1 cellular context compared by ENCODE assay signal in the genomic region with DNA sequence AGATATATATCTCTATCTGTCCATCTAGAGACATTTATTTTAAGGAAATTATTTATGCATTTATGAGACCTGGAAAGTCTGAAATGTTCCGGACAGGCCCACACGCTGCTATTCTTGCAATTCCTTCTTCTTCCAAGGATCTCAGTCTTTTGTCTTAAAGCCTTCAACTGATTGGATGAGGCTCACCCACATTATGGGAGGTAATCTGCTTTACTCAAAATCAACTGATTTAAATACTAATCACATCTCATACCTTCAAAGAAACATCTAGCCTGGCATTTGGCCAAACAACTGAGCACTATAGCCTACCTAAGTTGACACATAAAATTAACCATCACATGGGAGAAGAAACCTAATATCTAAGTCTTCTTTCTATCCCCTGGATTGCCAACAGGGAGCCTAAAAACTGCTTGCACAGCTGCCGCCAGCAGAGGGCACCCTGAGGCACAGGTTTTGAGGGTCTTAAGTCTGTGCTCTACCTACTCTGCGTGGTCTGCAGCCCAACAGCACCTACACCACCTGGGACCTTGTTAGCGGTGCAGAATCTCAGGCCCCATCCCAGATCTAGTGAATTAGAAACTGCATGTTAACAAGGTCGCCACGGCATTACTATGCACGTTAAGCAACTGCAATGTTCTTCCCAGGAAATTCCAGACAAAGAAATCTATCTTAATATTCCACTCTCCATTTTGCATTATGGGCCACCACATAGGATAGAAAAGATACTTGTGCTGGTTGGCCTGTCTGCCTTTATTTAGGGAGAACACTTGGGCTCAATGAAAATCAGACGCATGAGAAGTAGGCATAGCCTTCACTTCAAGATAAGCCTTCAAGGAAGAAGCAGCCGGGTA.
A peak's percentile ranks its signal among the peaks of the same experiment; 100 is the strongest.
TF ChIP-seq lines count a peak whose summit lies in the region.

No MANE protein-coding gene starts in this region.

TF ChIP-seq in HepG2, 621 proteins besides CTCF, POLR2A, EP300 and RAD21 (continued from another document and continues in another):
- no peak for TF ChIP-seq ZFP36L2 (CRISPR knock-in tag; IDR thresholded peaks at IDR 0.05)
- TF ChIP-seq GABPB1 (CRISPR knock-in tag; IDR thresholded peaks at IDR 0.05) = no peak; the same call in 1 of the 2 replicates
- no peak for TF ChIP-seq CHD4 (IDR thresholded peaks at IDR 0.05; ENCODE audit: borderline replicate concordance, low read length)
- TF ChIP-seq, protein P1, sequence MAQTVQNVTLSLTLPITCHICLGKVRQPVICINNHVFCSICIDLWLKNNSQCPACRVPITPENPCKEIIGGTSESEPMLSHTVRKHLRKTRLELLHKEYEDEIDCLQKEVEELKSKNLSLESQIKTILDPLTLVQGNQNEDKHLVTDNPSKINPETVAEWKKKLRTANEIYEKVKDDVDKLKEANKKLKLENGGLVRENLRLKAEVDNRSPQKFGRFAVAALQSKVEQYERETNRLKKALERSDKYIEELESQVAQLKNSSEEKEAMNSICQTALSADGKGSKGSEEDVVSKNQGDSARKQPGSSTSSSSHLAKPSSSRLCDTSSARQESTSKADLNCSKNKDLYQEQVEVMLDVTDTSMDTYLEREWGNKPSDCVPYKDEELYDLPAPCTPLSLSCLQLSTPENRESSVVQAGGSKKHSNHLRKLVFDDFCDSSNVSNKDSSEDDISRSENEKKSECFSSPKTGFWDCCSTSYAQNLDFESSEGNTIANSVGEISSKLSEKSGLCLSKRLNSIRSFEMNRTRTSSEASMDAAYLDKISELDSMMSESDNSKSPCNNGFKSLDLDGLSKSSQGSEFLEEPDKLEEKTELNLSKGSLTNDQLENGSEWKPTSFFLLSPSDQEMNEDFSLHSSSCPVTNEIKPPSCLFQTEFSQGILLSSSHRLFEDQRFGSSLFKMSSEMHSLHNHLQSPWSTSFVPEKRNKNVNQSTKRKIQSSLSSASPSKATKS (CRISPR knock-in tag; IDR thresholded peaks at IDR 0.05) = no peak
- TF ChIP-seq, protein P2, sequence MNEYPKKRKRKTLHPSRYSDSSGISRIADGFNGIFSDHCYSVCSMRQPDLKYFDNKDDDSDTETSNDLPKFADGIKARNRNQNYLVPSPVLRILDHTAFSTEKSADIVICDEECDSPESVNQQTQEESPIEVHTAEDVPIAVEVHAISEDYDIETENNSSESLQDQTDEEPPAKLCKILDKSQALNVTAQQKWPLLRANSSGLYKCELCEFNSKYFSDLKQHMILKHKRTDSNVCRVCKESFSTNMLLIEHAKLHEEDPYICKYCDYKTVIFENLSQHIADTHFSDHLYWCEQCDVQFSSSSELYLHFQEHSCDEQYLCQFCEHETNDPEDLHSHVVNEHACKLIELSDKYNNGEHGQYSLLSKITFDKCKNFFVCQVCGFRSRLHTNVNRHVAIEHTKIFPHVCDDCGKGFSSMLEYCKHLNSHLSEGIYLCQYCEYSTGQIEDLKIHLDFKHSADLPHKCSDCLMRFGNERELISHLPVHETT (CRISPR knock-in tag; conservative IDR thresholded peaks at IDR 0.05) = no peak
- TF ChIP-seq SYNCRIP (IDR thresholded peaks at IDR 0.05; ENCODE audit: insufficient read depth, low read depth, low read length) = no peak
- TF ChIP-seq ISL2 (CRISPR knock-in tag; IDR thresholded peaks at IDR 0.05) = peak; percentile 30; the same call in 1 of the 2 replicates
- no peak for TF ChIP-seq GLI4 (CRISPR knock-in tag; IDR thresholded peaks at IDR 0.05; ENCODE audit: borderline replicate concordance)
- TF ChIP-seq MEIS1 (CRISPR knock-in tag; IDR thresholded peaks at IDR 0.05; ENCODE audit: borderline replicate concordance) = peak; percentile 75; the same call in 1 of the 2 replicates
- TF ChIP-seq, protein P3, sequence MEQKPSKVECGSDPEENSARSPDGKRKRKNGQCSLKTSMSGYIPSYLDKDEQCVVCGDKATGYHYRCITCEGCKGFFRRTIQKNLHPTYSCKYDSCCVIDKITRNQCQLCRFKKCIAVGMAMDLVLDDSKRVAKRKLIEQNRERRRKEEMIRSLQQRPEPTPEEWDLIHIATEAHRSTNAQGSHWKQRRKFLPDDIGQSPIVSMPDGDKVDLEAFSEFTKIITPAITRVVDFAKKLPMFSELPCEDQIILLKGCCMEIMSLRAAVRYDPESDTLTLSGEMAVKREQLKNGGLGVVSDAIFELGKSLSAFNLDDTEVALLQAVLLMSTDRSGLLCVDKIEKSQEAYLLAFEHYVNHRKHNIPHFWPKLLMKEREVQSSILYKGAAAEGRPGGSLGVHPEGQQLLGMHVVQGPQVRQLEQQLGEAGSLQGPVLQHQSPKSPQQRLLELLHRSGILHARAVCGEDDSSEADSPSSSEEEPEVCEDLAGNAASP (CRISPR knock-in tag; IDR thresholded peaks at IDR 0.05; ENCODE audit: borderline replicate concordance) = 0 out of 2 replicates have a peak, but pooled peaks have one; percentile 39
- TF ChIP-seq BRD4 (CRISPR knock-in tag; IDR thresholded peaks at IDR 0.05) = no peak
- TF ChIP-seq PRPF4 (IDR thresholded peaks at IDR 0.05; ENCODE audit: low read depth, low read length, poor library complexity, severe bottlenecking) = no peak
- TF ChIP-seq, protein P4, sequence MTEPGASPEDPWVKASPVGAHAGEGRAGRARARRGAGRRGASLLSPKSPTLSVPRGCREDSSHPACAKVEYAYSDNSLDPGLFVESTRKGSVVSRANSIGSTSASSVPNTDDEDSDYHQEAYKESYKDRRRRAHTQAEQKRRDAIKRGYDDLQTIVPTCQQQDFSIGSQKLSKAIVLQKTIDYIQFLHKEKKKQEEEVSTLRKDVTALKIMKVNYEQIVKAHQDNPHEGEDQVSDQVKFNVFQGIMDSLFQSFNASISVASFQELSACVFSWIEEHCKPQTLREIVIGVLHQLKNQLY (CRISPR knock-in tag; IDR thresholded peaks at IDR 0.05) = no peak
- no peak for TF ChIP-seq ZNF781 (CRISPR knock-in tag; IDR thresholded peaks at IDR 0.05; ENCODE audit: borderline replicate concordance, not compliant biosample characterization)
- no peak for TF ChIP-seq NPAS2 (CRISPR knock-in tag; IDR thresholded peaks at IDR 0.05; ENCODE audit: borderline replicate concordance)
- no peak for TF ChIP-seq CCAR2 (optimal IDR thresholded peaks at IDR 0.05; ENCODE audit: low read depth, low read length)
- TF ChIP-seq MAFF (IDR thresholded peaks at IDR 0.05; ENCODE audit: low read depth, low read length) = no peak
- TF ChIP-seq, protein P5, sequence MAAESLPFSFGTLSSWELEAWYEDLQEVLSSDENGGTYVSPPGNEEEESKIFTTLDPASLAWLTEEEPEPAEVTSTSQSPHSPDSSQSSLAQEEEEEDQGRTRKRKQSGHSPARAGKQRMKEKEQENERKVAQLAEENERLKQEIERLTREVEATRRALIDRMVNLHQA (CRISPR knock-in tag; IDR thresholded peaks at IDR 0.05) = no peak
- TF ChIP-seq KLF11 (CRISPR knock-in tag; IDR thresholded peaks at IDR 0.05) = no peak
- TF ChIP-seq ZMYM4 (CRISPR knock-in tag; IDR thresholded peaks at IDR 0.05) = 0 out of 2 replicates have a peak, but pooled peaks have one; percentile 34
- TF ChIP-seq HNF4A (CRISPR knock-in tag; IDR thresholded peaks at IDR 0.05) = 0 out of 2 replicates have a peak, but pooled peaks have one; percentile 13
- TF ChIP-seq ZNF235 (CRISPR knock-in tag; IDR thresholded peaks at IDR 0.05; ENCODE audit: borderline replicate concordance) = no peak
- TF ChIP-seq SMAD9 (CRISPR knock-in tag; IDR thresholded peaks at IDR 0.05) = no peak
- TF ChIP-seq ZSCAN22 (CRISPR knock-in tag; IDR thresholded peaks at IDR 0.05) = no peak
- TF ChIP-seq MED8 (CRISPR knock-in tag; IDR thresholded peaks at IDR 0.05; ENCODE audit: insufficient replicate concordance) = no peak
- TF ChIP-seq ZFYVE20 (CRISPR knock-in tag; IDR thresholded peaks at IDR 0.05; ENCODE audit: borderline replicate concordance, low read depth) = no peak
- 0 out of 2 replicates have a peak, but pooled peaks have one; percentile 6 for TF ChIP-seq BHLHE40 (IDR thresholded peaks at IDR 0.05; ENCODE audit: low read length)
- TF ChIP-seq, protein P6, sequence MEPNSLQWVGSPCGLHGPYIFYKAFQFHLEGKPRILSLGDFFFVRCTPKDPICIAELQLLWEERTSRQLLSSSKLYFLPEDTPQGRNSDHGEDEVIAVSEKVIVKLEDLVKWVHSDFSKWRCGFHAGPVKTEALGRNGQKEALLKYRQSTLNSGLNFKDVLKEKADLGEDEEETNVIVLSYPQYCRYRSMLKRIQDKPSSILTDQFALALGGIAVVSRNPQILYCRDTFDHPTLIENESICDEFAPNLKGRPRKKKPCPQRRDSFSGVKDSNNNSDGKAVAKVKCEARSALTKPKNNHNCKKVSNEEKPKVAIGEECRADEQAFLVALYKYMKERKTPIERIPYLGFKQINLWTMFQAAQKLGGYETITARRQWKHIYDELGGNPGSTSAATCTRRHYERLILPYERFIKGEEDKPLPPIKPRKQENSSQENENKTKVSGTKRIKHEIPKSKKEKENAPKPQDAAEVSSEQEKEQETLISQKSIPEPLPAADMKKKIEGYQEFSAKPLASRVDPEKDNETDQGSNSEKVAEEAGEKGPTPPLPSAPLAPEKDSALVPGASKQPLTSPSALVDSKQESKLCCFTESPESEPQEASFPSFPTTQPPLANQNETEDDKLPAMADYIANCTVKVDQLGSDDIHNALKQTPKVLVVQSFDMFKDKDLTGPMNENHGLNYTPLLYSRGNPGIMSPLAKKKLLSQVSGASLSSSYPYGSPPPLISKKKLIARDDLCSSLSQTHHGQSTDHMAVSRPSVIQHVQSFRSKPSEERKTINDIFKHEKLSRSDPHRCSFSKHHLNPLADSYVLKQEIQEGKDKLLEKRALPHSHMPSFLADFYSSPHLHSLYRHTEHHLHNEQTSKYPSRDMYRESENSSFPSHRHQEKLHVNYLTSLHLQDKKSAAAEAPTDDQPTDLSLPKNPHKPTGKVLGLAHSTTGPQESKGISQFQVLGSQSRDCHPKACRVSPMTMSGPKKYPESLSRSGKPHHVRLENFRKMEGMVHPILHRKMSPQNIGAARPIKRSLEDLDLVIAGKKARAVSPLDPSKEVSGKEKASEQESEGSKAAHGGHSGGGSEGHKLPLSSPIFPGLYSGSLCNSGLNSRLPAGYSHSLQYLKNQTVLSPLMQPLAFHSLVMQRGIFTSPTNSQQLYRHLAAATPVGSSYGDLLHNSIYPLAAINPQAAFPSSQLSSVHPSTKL (CRISPR knock-in tag; IDR thresholded peaks at IDR 0.05) = 0 out of 2 replicates have a peak, but pooled peaks have one; percentile 52
- TF ChIP-seq ZNF546 (CRISPR knock-in tag; conservative IDR thresholded peaks at IDR 0.05) = no peak
- TF ChIP-seq SRY (CRISPR knock-in tag; IDR thresholded peaks at IDR 0.05) = no peak
- TF ChIP-seq ATF7-NPFF (CRISPR knock-in tag; IDR thresholded peaks at IDR 0.05; ENCODE audit: low read depth) = no peak
- TF ChIP-seq, protein P7, sequence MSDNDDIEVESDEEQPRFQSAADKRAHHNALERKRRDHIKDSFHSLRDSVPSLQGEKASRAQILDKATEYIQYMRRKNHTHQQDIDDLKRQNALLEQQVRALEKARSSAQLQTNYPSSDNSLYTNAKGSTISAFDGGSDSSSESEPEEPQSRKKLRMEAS (IDR thresholded peaks at IDR 0.05) = no peak
- TF ChIP-seq, protein P8, sequence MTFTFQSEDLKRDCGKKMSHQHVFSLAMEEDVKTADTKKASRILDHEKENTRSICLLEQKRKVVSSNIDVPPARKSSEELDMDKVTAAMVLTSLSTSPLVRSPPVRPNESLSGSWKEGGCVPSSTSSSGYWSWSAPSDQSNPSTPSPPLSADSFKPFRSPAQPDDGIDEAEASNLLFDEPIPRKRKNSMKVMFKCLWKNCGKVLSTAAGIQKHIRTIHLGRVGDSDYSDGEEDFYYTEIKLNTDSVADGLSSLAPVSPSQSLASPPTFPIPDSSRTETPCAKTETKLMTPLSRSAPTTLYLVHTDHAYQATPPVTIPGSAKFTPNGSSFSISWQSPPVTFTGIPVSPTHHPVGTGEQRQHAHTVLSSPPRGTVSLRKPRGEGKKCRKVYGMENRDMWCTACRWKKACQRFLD (CRISPR knock-in tag; IDR thresholded peaks at IDR 0.05; ENCODE audit: borderline replicate concordance) = no peak
- no peak for TF ChIP-seq HNRNPK (IDR thresholded peaks at IDR 0.05; ENCODE audit: low read depth, low read length, poor library complexity, severe bottlenecking)
- peak; percentile 75 for TF ChIP-seq SPEN (CRISPR knock-in tag; IDR thresholded peaks at IDR 0.05; ENCODE audit: low read depth)
- 0 out of 2 replicates have a peak, but pooled peaks have one; percentile 29 for TF ChIP-seq YEATS2 (CRISPR knock-in tag; IDR thresholded peaks at IDR 0.05; ENCODE audit: borderline replicate concordance)
- no peak for TF ChIP-seq FOXA1 (IDR thresholded peaks at IDR 0.05)
- no peak for TF ChIP-seq FOXA1 (CRISPR knock-in tag; IDR thresholded peaks at IDR 0.05)
- TF ChIP-seq THAP11 (CRISPR knock-in tag; IDR thresholded peaks at IDR 0.05) = no peak
- TF ChIP-seq SALL1 (CRISPR knock-in tag; IDR thresholded peaks at IDR 0.05) = peak; percentile 75
- TF ChIP-seq JUNB (CRISPR knock-in tag; IDR thresholded peaks at IDR 0.05; ENCODE audit: borderline replicate concordance) = no peak
- TF ChIP-seq SIN3B (IDR thresholded peaks at IDR 0.05; ENCODE audit: low read length) = peak; percentile 64; the same call in 1 of the 2 replicates
- TF ChIP-seq, protein P9, sequence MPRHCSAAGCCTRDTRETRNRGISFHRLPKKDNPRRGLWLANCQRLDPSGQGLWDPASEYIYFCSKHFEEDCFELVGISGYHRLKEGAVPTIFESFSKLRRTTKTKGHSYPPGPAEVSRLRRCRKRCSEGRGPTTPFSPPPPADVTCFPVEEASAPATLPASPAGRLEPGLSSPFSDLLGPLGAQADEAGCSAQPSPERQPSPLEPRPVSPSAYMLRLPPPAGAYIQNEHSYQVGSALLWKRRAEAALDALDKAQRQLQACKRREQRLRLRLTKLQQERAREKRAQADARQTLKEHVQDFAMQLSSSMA (CRISPR knock-in tag; IDR thresholded peaks at IDR 0.05) = no peak
- TF ChIP-seq ESRRA (CRISPR knock-in tag; IDR thresholded peaks at IDR 0.05; ENCODE audit: low read depth) = no peak
- TF ChIP-seq CEBPB (IDR thresholded peaks at IDR 0.05; ENCODE audit: borderline replicate concordance, low read depth, low read length) = no peak
- no peak for TF ChIP-seq NFE2L1 (CRISPR knock-in tag; IDR thresholded peaks at IDR 0.05; ENCODE audit: borderline replicate concordance)
- TF ChIP-seq ZNF251 (CRISPR knock-in tag; IDR thresholded peaks at IDR 0.05) = no peak
- no peak for TF ChIP-seq SMARCC2 (IDR thresholded peaks at IDR 0.05)
- TF ChIP-seq, protein P10, sequence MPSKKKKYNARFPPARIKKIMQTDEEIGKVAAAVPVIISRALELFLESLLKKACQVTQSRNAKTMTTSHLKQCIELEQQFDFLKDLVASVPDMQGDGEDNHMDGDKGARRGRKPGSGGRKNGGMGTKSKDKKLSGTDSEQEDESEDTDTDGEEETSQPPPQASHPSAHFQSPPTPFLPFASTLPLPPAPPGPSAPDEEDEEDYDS (CRISPR knock-in tag; IDR thresholded peaks at IDR 0.05) = no peak
- no peak for TF ChIP-seq ZNF749 (CRISPR knock-in tag; IDR thresholded peaks at IDR 0.05; ENCODE audit: borderline replicate concordance)
- TF ChIP-seq CBFB (CRISPR knock-in tag; IDR thresholded peaks at IDR 0.05) = no peak
- 0 out of 2 replicates have a peak, but pooled peaks have one; percentile 58 for TF ChIP-seq SCMH1 (CRISPR knock-in tag; IDR thresholded peaks at IDR 0.05; ENCODE audit: borderline replicate concordance)
- no peak for TF ChIP-seq ZNF850 (CRISPR knock-in tag; conservative IDR thresholded peaks at IDR 0.05)
